In the genomic region with DNA sequence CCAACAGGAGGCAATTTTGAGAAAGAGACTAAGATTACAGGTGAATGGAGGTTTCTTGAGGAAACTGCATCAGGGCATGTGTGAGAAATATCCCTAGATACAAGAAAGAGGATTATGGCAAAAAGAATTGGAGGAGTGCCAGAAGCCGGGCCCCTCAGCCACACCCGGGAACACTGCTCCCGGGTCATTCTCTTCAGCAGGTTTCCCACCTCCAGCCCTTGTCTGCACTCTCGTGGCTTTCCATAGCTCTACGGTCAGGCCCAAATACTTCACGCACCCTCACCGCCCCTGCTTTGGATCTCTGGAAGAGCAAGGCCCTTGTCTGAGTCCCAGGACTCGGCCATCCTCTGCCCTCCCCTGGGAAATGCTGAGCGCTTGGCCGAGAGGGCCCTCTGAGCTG, we compare ENCODE assay signal across 17 cellular contexts. TPM values are rescaled to one million over a fixed set of nuclear protein-coding genes. Genes with fewer than 3 reads are reported as not detected.
A peak's percentile ranks its signal among the peaks of the same experiment; 100 is the strongest.
DNase-seq lines count a peak whose midpoint lies in the region; ATAC-seq and TF ChIP-seq lines count a peak whose summit lies in the region.
"Had no signal": no experiment of that assay in that cellular context is flagged by ENCODE, and none has a peak within 500 bp of the region (broad histone marks: within the 10 kb centered on the region; RNA-seq: fewer than 3 reads in every experiment).

No MANE protein-coding gene starts in this region.

- no peak overlapping the region for H2BK120ac ChIP-seq in mesenchymal stem cell (ENCODE audit: low read depth, low read length)

- peaks cover 19% of the 10 kb centered on the region for H3K36me3 ChIP-seq in mammary epithelial cell (ENCODE audit: insufficient read depth, low read length)
- H3K36me3 ChIP-seq in mesenchymal stem cell (ENCODE audit: control insufficient read depth in 1 of 2, insufficient read depth in 2 of 2, low read depth in 1 of 2, low read length in 2 of 2), result peaks cover 0 to 21% of the 10 kb centered on the region in 2 experiments
- no peaks in the 10 kb centered on the region for H3K36me3 ChIP-seq in upper lobe of right lung
- no peaks in the 10 kb centered on the region for H3K36me3 ChIP-seq in colonic mucosa
- H3K36me3 ChIP-seq: sigmoid colon had no signal

- H3K4me2 ChIP-seq in mammary epithelial cell (ENCODE audit: insufficient read depth, low read depth, low read length) (no peak overlapping the region), mesenchymal stem cell (ENCODE audit: low read length, poor library complexity, severe bottlenecking) (no peak overlapping the region)

- H3K9me3 ChIP-seq in mammary epithelial cell (replicated peaks; ENCODE audit: insufficient read depth, low read length), result no peaks in the 10 kb centered on the region
- no peaks in the 10 kb centered on the region for H3K9me3 ChIP-seq in mesenchymal stem cell (ENCODE audit: control insufficient read depth, low read length)
- H3K9me3 ChIP-seq in upper lobe of right lung, result no peaks in the 10 kb centered on the region
- no peaks in the 10 kb centered on the region for H3K9me3 ChIP-seq in colonic mucosa
- H3K9me3 ChIP-seq: sigmoid colon had no signal

- H3K9ac ChIP-seq in mammary epithelial cell (ENCODE audit: insufficient read depth, low read length), result peak overlapping the region; percentile 61
- H3K9ac ChIP-seq in mesenchymal stem cell (ENCODE audit: low read length), result no peak overlapping the region
- H3K9ac ChIP-seq in colonic mucosa (ENCODE audit: low read depth in 2 of 2, low read length in 2 of 2), result no peak overlapping the region

- intact Hi-C loops in cardiac septum (cut with DNase I) (no loop called here), left ventricle myocardium superior (cut with micrococcal nuclease) (no loop called here), mammary epithelial cell (cut with micrococcal nuclease) (no loop called here), upper lobe of right lung (cut with DNase I) (no loop called here), colonic mucosa (cut with DNase I) (no loop called here)

- peak overlapping the region; percentile 76 for H2AK5ac ChIP-seq in mesenchymal stem cell (ENCODE audit: low read length, severe bottlenecking)

- BruUV-seq in mammary epithelial cell (replicated peaks; lab: Mats Ljungman, UMichigan), result no TSS peak

- H2BK5ac ChIP-seq in mesenchymal stem cell (ENCODE audit: low read depth, low read length, poor library complexity, severe bottlenecking), result peak overlapping the region; percentile 35

- no peak overlapping the region for H2BK15ac ChIP-seq in mesenchymal stem cell (ENCODE audit: low read depth, poor library complexity, severe bottlenecking)

- WGBS in mammary epithelial cell (ENCODE audit: low coverage, missing lambda C conversion rate), result 78% methylated on average over 7 of the region's 10 CpGs
- 92% methylated on average over 10 of the region's 10 CpGs for WGBS in mesenchymal stem cell

- H3K4me1 ChIP-seq in mammary epithelial cell (ENCODE audit: insufficient read depth, low read length) (peaks cover 72% of the 10 kb centered on the region), mesenchymal stem cell (ENCODE audit: control insufficient read depth, insufficient read depth, low read depth, low read length) (peaks cover 45% of the 10 kb centered on the region), upper lobe of right lung (peaks cover 87% of the 10 kb centered on the region), colonic mucosa (peaks cover 33% of the 10 kb centered on the region)

- no peak overlapping the region for H3K4ac ChIP-seq in mesenchymal stem cell (ENCODE audit: low read depth in 1 of 2, low read length in 2 of 2)

- in situ Hi-C loops in mammary epithelial cell (cut with MboI; ENCODE audit: low sequenced_read_pairs in 2 of 2) (no loop called here), GM13976 (cut with MboI; ENCODE audit: low sequenced_read_pairs, unreplicated experiment) (no loop called here)

- H3K4me3 ChIP-seq in mammary epithelial cell (replicated peaks in 1 of 3; ENCODE audit: insufficient read depth in 1 of 3, low read depth in 2 of 3, low read length in 3 of 3) (no peak overlapping the region), mesenchymal stem cell (ENCODE audit: insufficient read depth in 1 of 2, low read depth in 1 of 2, low read length in 2 of 2) (no peak overlapping the region), upper lobe of right lung (no peak overlapping the region), colonic mucosa (no peak overlapping the region)
- H3K4me3 ChIP-seq: sigmoid colon had no signal

- peak overlapping the region in 1 of 2 experiments; percentile 48 for H2BK12ac ChIP-seq in mesenchymal stem cell (ENCODE audit: low read length in 2 of 2)

- H3K18ac ChIP-seq in mesenchymal stem cell (ENCODE audit: low read depth in 1 of 2, low read length in 2 of 2), result peak overlapping the region in 1 of 2 experiments; percentile 37

- H4K20me1 ChIP-seq in mammary epithelial cell (ENCODE audit: insufficient read depth, low read length), result no peaks in the 10 kb centered on the region

- peaks cover 15% of the 10 kb centered on the region for H3K79me1 ChIP-seq in mesenchymal stem cell (replicated peaks; ENCODE audit: low read length, poor library complexity, severe bottlenecking)

- ATAC-seq in left ventricle myocardium superior (no peak), upper lobe of right lung (no peak)

- no peak overlapping the region for H3K23ac ChIP-seq in mesenchymal stem cell (ENCODE audit: low read length in 2 of 2)

- H3K27me3 ChIP-seq in mammary epithelial cell (ENCODE audit: insufficient read depth, low read length) (no peaks in the 10 kb centered on the region), mesenchymal stem cell (ENCODE audit: control insufficient read depth in 1 of 2, insufficient read depth in 1 of 2, low read length in 2 of 2) (no peaks in the 10 kb centered on the region), upper lobe of right lung (no peaks in the 10 kb centered on the region), colonic mucosa (no peaks in the 10 kb centered on the region)
- H3K27me3 ChIP-seq: sigmoid colon had no signal

- H3K79me2 ChIP-seq in mammary epithelial cell (ENCODE audit: insufficient read depth, low read length), result peaks cover 73% of the 10 kb centered on the region

- H3K27ac ChIP-seq in mammary epithelial cell (ENCODE audit: insufficient read depth, low read depth, low read length) (no peak overlapping the region), mesenchymal stem cell (ENCODE audit: low read length, poor library complexity, severe bottlenecking) (no peak overlapping the region), upper lobe of right lung (no peak overlapping the region), colonic mucosa (no peak overlapping the region)
- H3K27ac ChIP-seq: VCaP had no signal

- TF ChIP-seq CTCF in mammary epithelial cell (conservative IDR thresholded peaks at IDR 0.05 in 1 of 2, IDR thresholded peaks at IDR 0.05 in 1 of 2; ENCODE audit: extremely low read depth in 1 of 2, insufficient read depth in 1 of 2, low read depth in 1 of 2, low read length in 2 of 2) (no peak), upper lobe of right lung (IDR thresholded peaks at IDR 0.05) (no peak), GM13976 (IDR thresholded peaks at IDR 0.05; ENCODE audit: borderline replicate concordance, control extremely low read depth, extremely low read depth, insufficient read depth, missing control alignments) (no peak), colonic mucosa (IDR thresholded peaks at IDR 0.05) (no peak)

- dilution Hi-C loops in mammary epithelial cell (cut with HindIII; ENCODE audit: low sequenced_read_pairs), result no loop called here

- H2AFZ ChIP-seq in mammary epithelial cell (ENCODE audit: low read depth, low read length) (no peak overlapping the region), mesenchymal stem cell (ENCODE audit: low read depth, low read length) (no peak overlapping the region)

- H3K14ac ChIP-seq in mesenchymal stem cell (ENCODE audit: low read length in 2 of 2), result no peak overlapping the region

- CTCF ChIA-PET in mammary epithelial cell (lab: Charles Lee; ENCODE audit: low non-redundant PET), result no interaction called here

- no peak overlapping the region for H4K91ac ChIP-seq in mesenchymal stem cell (ENCODE audit: low read length)

- H4K8ac ChIP-seq in mesenchymal stem cell (ENCODE audit: low read length), result no peak overlapping the region

- DNase-seq in cardiac septum (ENCODE audit: low spot score) (peak; percentile 24), left ventricle myocardium superior (no peak), mammary epithelial cell (no peak), mesenchymal stem cell (no peak), upper lobe of right lung (peak; percentile 47), NCI-H2171 (lab: John Stamatoyannopoulos, UW) (no peak), GM13976 (ENCODE audit: low spot score) (no peak), colonic mucosa (no peak)
- DNase-seq: ACHN; Calu3; HCEC 1CT; NCI-H2081 treated with DMSO at 0.1 percent for 48 hours; NCI-H526 treated with DMSO at 0.1 percent for 48 hours; sigmoid colon; stimulated activated CD4-positive, alpha-beta T cell treated with anti-CD3 and anti-CD28 coated beads, Interleukin-4, amount 100 ng/mL, for 1 hour; SW 1271 had no signal

RNA-seq across cellular contexts. Expression of a gene that starts 38.7 kb away (rescaled TPM):
- total RNA-seq in cardiac septum, result 2.4 TPM
- total RNA-seq in left ventricle myocardium superior, result 3.6 TPM
- total RNA-seq in mammary epithelial cell, result 10 to 100 TPM in 1 of 2 donors, 1 to 10 TPM in 1; 3.0 to 17.0 TPM
- polyA plus RNA-seq in mammary epithelial cell, result 2.1 TPM
- polyA minus RNA-seq in mammary epithelial cell, result 0.93 TPM
- 0.32 TPM for polyA plus RNA-seq in mesenchymal stem cell (2013, experiment 1 of 2)
- polyA plus RNA-seq in mesenchymal stem cell (2013, experiment 2 of 2), result 0.29 TPM
- total RNA-seq in upper lobe of right lung, result 1.9 TPM
- total RNA-seq in colonic mucosa, result 1 to 10 TPM in 1 of 2 donors, under 1 TPM in 1; 0.72 to 2.3 TPM

RNA-seq across cellular contexts. Expression of a gene that starts 39.8 kb away (rescaled TPM):
- total RNA-seq in cardiac septum (42.2 TPM), left ventricle myocardium superior (53.5 TPM), mammary epithelial cell (10 to 100 TPM; 53.6 to 65.0 TPM), upper lobe of right lung (39.5 TPM), colonic mucosa (10 to 100 TPM; 30.3 to 40.0 TPM)
- polyA plus RNA-seq in mammary epithelial cell, result 55.8 TPM
- 66.8 TPM for polyA minus RNA-seq in mammary epithelial cell
- 16.3 TPM for polyA plus RNA-seq in mesenchymal stem cell (2013, experiment 1 of 2)
- 16.0 TPM for polyA plus RNA-seq in mesenchymal stem cell (2013, experiment 2 of 2)

Comparison
In these comparisons a context has a peak if more than half of its experiments do, and no peak if none do; other contexts are left out.
1. DNase-seq: peak in cardiac septum (single experiment) and upper lobe of right lung (single experiment); none in left ventricle myocardium superior (single experiment), mammary epithelial cell (single experiment), mesenchymal stem cell (single experiment), NCI-H2171 (single experiment), GM13976 (single experiment) and colonic mucosa (single experiment).